Comparison of ENCODE assay signal across 8 cellular contexts in genomic region chr10:3095373-3096139, GRCh38. TPM values are rescaled to one million over a fixed set of nuclear protein-coding genes. Genes with fewer than 3 reads are reported as not detected.
A peak's percentile ranks its signal among the peaks of the same experiment; 100 is the strongest.
DNase-seq lines count a peak whose midpoint lies in the region; TF ChIP-seq lines count a peak whose summit lies in the region.

No MANE protein-coding gene starts in this region.

- no peak for TF ChIP-seq CTCF in neutrophil (IDR thresholded peaks at IDR 0.05)
- TF ChIP-seq CTCF in tibial artery (IDR thresholded peaks at IDR 0.05), result no peak

- H3K36me3 ChIP-seq in HUES64 (ENCODE audit: insufficient read depth, low read length) (peaks cover 48% of the 10 kb centered on the region), neutrophil (no peaks in the 10 kb centered on the region), tibial artery (peaks cover 0 to 16% (median 5%) of the 10 kb centered on the region in 3 donors)

- H3K27me3 ChIP-seq in HUES64 (ENCODE audit: insufficient read depth, low read length) (no peaks in the 10 kb centered on the region), neutrophil (peaks cover 12% of the 10 kb centered on the region), tibial artery (no peaks in the 10 kb centered on the region)

- H3K4me3 ChIP-seq in HUES64 (ENCODE audit: low read length) (no peak overlapping the region), neutrophil (ENCODE audit: low read depth in 1 of 2, low read length in 1 of 2) (no peak overlapping the region), tibial artery (peak overlapping the region; percentile 18 to 29)

- 77% methylated on average over 17 of the region's 17 CpGs for WGBS in HUES64

- peak; percentile 62 for TF ChIP-seq POLR2A in erythroblast (IDR thresholded peaks at IDR 0.05; ENCODE audit: low read length)

- H3K27ac ChIP-seq in HUES64 (ENCODE audit: low read depth, low read length) (peak overlapping the region; percentile 67), neutrophil (peak overlapping the region; percentile 60), tibial artery (peak overlapping the region; percentile 72 to 81)

- peak overlapping the region; percentile 8; the same call in 1 of the 2 replicates for H3K9ac ChIP-seq in HUES64 (ENCODE audit: low read depth, low read length)

- intact Hi-C loops in tibial artery (cut with DNase I; ENCODE audit: low total_unique reads), result no loop called here

- H3K4me1 ChIP-seq in HUES64 (ENCODE audit: insufficient read depth, low read length) (peaks cover 20% of the 10 kb centered on the region), neutrophil (ENCODE audit: control insufficient read depth in 1 of 2, insufficient read depth in 1 of 2, low read depth in 1 of 2, low read length in 1 of 2) (peaks cover 10 to 12% of the 10 kb centered on the region in 2 experiments), tibial artery (peaks cover 3 to 58% (median 28%) of the 10 kb centered on the region in 4 donors)

- DNase-seq in NCI-H446 treated with DMSO at 0.1 percent for 48 hours (lab: John Stamatoyannopoulos, UW) (peak; percentile 7), NCI-H446 (lab: John Stamatoyannopoulos, UW) (no peak), erythroblast (lab: John Stamatoyannopoulos, UW) (peak; percentile 92 to 94), tibial artery (peak in 1 of 2 donors; percentile 63), midbrain (lab: John Stamatoyannopoulos, UW) (no peak)
- DNase-seq in activated CD4-positive, alpha-beta T cell treated with anti-CD3 and anti-CD28 coated beads, Interleukin-2, amount 50 U/mL, for 4 hours, result peak; percentile 41 to 53

- H3K9me3 ChIP-seq in HUES64 (ENCODE audit: insufficient read depth, low read depth, low read length), result no peaks in the 10 kb centered on the region
- H3K9me3 ChIP-seq in neutrophil, result no peaks in the 10 kb centered on the region
- no peaks in the 10 kb centered on the region for H3K9me3 ChIP-seq in tibial artery

RNA-seq across cellular contexts. Expression of gene PFKP, which starts 28.2 kb away (rescaled TPM):
- 50.0 TPM for polyA plus RNA-seq in HUES64 (2013, experiment 1 of 2)
- polyA plus RNA-seq in HUES64 (2013, experiment 2 of 2), result 53.7 TPM

Comparison
In these comparisons a context has a peak if more than half of its experiments do, and no peak if none do; other contexts are left out.
1. DNase-seq: peak in NCI-H446 treated with DMSO at 0.1 percent for 48 hours (single experiment), activated CD4-positive, alpha-beta T cell treated with anti-CD3 and anti-CD28 coated beads, Interleukin-2, amount 50 U/mL, for 4 hours (2 of 2) and erythroblast (2 of 2); none in NCI-H446 (0 of 2) and midbrain (single experiment).
2. H3K4me3 ChIP-seq: peak in tibial artery (2 of 2); none in HUES64 (single experiment) and neutrophil (0 of 2).
3. Peak in every context shown above with its lines, with median percentiles within 50 percentile points of each other: H3K27ac ChIP-seq.